In genomic region chr15:31392761-31393401, GRCh38 we compare ENCODE assay signal across 8 cellular contexts.
DNase-seq lines count a peak whose midpoint lies in the region; ATAC-seq, FAIRE-seq and TF ChIP-seq lines count a peak whose summit lies in the region.

No MANE protein-coding gene starts in this region.

- intact Hi-C loops in body of pancreas (cut with DNase I): no loop called here
- intact Hi-C loops in uterus (cut with DNase I; ENCODE audit: low total_unique reads): no loop called here

- H3K4me2 ChIP-seq in A549: peak overlapping the region; percentile 85

- TF ChIP-seq POLR2A in A549 (IDR thresholded peaks at IDR 0.05; ENCODE audit: low read length) (no peak), body of pancreas (IDR thresholded peaks at IDR 0.05) (peak in 2 of 3 donors; percentile 44 to 49), uterus (IDR thresholded peaks at IDR 0.05) (no peak)

- TF ChIP-seq CTCF in A549 (IDR thresholded peaks at IDR 0.05): no peak
- TF ChIP-seq CTCF in body of pancreas (IDR thresholded peaks at IDR 0.05): peak in 1 of 7 experiments; percentile 18
- no peak for TF ChIP-seq CTCF in lung (IDR thresholded peaks at IDR 0.05; ENCODE audit: control extremely low read depth, extremely low read depth)
- TF ChIP-seq CTCF in uterus (IDR thresholded peaks at IDR 0.05): no peak

- H3K36me3 ChIP-seq in body of pancreas (replicated peaks in 1 of 2; ENCODE audit: insufficient read depth in 1 of 2, low read depth in 2 of 2) (no peaks in the 10 kb centered on the region), lung (ENCODE audit: control insufficient read depth in 2 of 2, insufficient read depth in 2 of 2, low read length in 2 of 2) (no peaks in the 10 kb centered on the region), uterus (no peaks in the 10 kb centered on the region)

- ATAC-seq in A549 (no peak), GM18909 (IDR thresholded peaks at IDR 0.05; ENCODE audit: poor library complexity, unreplicated experiment) (peak; percentile 46), HG03342 (IDR thresholded peaks at IDR 0.05; ENCODE audit: unreplicated experiment) (peak; percentile 22), body of pancreas (peak; percentile 16), lung (ENCODE audit: insufficient read depth, low FRiP score) (peak; percentile 12), GM18873 (IDR thresholded peaks at IDR 0.05; ENCODE audit: low FRiP score, unreplicated experiment) (no peak)

- H3K27me3 ChIP-seq in body of pancreas (no peaks in the 10 kb centered on the region), lung (ENCODE audit: control insufficient read depth, insufficient read depth) (no peaks in the 10 kb centered on the region), uterus (no peaks in the 10 kb centered on the region)

- no peak for TF ChIP-seq RAD21 in A549 (conservative IDR thresholded peaks at IDR 0.05 in 1 of 2, IDR thresholded peaks at IDR 0.05 in 1 of 2)

- peak overlapping the region; percentile 73 to 89; a peak in 5 of 6 replicates for H3K27ac ChIP-seq in A549
- H3K27ac ChIP-seq in body of pancreas: peak overlapping the region; percentile 95 to 97 (median 97)
- H3K27ac ChIP-seq in lung (ENCODE audit: low read depth in 1 of 2, low read length in 1 of 2): peak overlapping the region; percentile 94 to 99
- H3K27ac ChIP-seq in uterus: peak overlapping the region; percentile 90 to 97

- TF ChIP-seq EP300 in A549 (IDR thresholded peaks at IDR 0.05): no peak

- 89% methylated on average over 31 of the region's 43 CpGs for WGBS in A549 (ENCODE audit: missing lambda C conversion rate)
- WGBS in body of pancreas, 2 donors: 5% methylated on average over 33 of the region's 43 CpGs; no CpG with 5 or more reads in 1 of the 2 donors
- WGBS in lung, 2 donors: 12 to 17% methylated on average over 23 to 43 of the region's 43 CpGs

- CTCF ChIA-PET in A549 (lab: Yijun Ruan, JAX): interaction anchor here (1.3 to 1.8 kb wide), 3 partner anchors 10 to 96 kb away, joined by 7 to 9 read pairs (median 8); no protein-coding TSS in a partner anchor
- CTCF ChIA-PET in HEK293T (lab: Yijun Ruan, JAX): interaction anchor here (1.3 kb wide), 1 partner anchor 10 kb away, joined by 3 read pairs; no protein-coding TSS in a partner anchor

- H3K4me3 ChIP-seq in A549 (peak overlapping the region; percentile 61), body of pancreas (peak overlapping the region; percentile 33 to 59), lung (peak overlapping the region; percentile 48), uterus (peak overlapping the region; percentile 59 to 82)

- FAIRE-seq in A549 (lab: Jason Lieb, UNC): no peak

- H3K9me3 ChIP-seq in A549 (peaks cover 7% of the 10 kb centered on the region; the same call in 1 of the 3 replicates), body of pancreas (no peaks in the 10 kb centered on the region), lung (ENCODE audit: control insufficient read depth in 2 of 2, insufficient read depth in 1 of 2, low read length in 1 of 2) (no peaks in the 10 kb centered on the region), uterus (no peaks in the 10 kb centered on the region)

- DNase-seq in A549 (ENCODE audit: low read depth in 1 of 2, low spot score in 1 of 2): no peak
- DNase-seq in body of pancreas: peak; percentile 56 to 67 (median 60)
- no peak for DNase-seq in lung (ENCODE audit: low spot score)
- DNase-seq in uterus: no peak
- no peak for DNase-seq in HEK293T (ENCODE audit: extremely low spot score)

- POLR2A ChIA-PET in A549 (lab: Yijun Ruan, JAX) (interaction anchor here (0.6 to 1.4 kb wide), 2 partner anchors 40 to 67 kb away, joined by 3 to 7 read pairs; partner anchors contain the start of gene KLF13), HEK293T (lab: Yijun Ruan, JAX) (interaction anchor here (1.0 kb wide), 1 partner anchor 69 kb away, joined by 3 read pairs; no protein-coding TSS in a partner anchor)

- H3K4me1 ChIP-seq in A549: peaks cover 23% of the 10 kb centered on the region
- H3K4me1 ChIP-seq in body of pancreas: peaks cover 37% of the 10 kb centered on the region
- peaks cover 6 to 11% of the 10 kb centered on the region in 2 donors for H3K4me1 ChIP-seq in lung (ENCODE audit: control insufficient read depth in 2 of 2, insufficient read depth in 2 of 2, low read length in 2 of 2)
- H3K4me1 ChIP-seq in uterus: peaks cover 0 to 6% of the 10 kb centered on the region in 2 donors

TF ChIP-seq in A549, 52 proteins besides CTCF, POLR2A, EP300 and RAD21:
- TF ChIP-seq NPAS2 (CRISPR knock-in tag; IDR thresholded peaks at IDR 0.05; ENCODE audit: borderline replicate concordance) (no peak), HDAC2 (IDR thresholded peaks at IDR 0.05) (no peak), HOXA7 (CRISPR knock-in tag; IDR thresholded peaks at IDR 0.05) (no peak), CBX8 (IDR thresholded peaks at IDR 0.05) (no peak), ZFP36 (IDR thresholded peaks at IDR 0.05; ENCODE audit: borderline replicate concordance, partially characterized antibody) (no peak), KDM5A (IDR thresholded peaks at IDR 0.05) (no peak), SMC3 (IDR thresholded peaks at IDR 0.05) (no peak), SREBF2 (IDR thresholded peaks at IDR 0.05) (no peak), CBX2 (IDR thresholded peaks at IDR 0.05; ENCODE audit: borderline replicate concordance, low read depth) (no peak), GATA3 (IDR thresholded peaks at IDR 0.05; ENCODE audit: borderline replicate concordance) (no peak), NFE2L2 (conservative IDR thresholded peaks at IDR 0.05; ENCODE audit: low read length) (no peak), ZNF302 (CRISPR knock-in tag; IDR thresholded peaks at IDR 0.05) (no peak), MAZ (IDR thresholded peaks at IDR 0.05; ENCODE audit: borderline replicate concordance, low read depth, low read length) (no peak), FOSB (CRISPR knock-in tag; IDR thresholded peaks at IDR 0.05) (no peak)
TF ChIP-seq in A549: peak in this region for 0.

TF ChIP-seq in HEK293T, 16 proteins besides CTCF, POLR2A, EP300 and RAD21:
- TF ChIP-seq NFRKB (IDR thresholded peaks at IDR 0.05) (no peak), FOXK2 (IDR thresholded peaks at IDR 0.05) (no peak), ARNT (IDR thresholded peaks at IDR 0.05) (no peak), BHLHE40 (IDR thresholded peaks at IDR 0.05; ENCODE audit: borderline replicate concordance) (no peak), FOXA1 (IDR thresholded peaks at IDR 0.05) (no peak)

Comparison
In these comparisons a context has a peak if more than half of its experiments do, and no peak if none do; other contexts are left out.
1. ATAC-seq: peak in GM18909 (single experiment), HG03342 (single experiment), body of pancreas (single experiment) and lung (single experiment); none in A549 (0 of 2) and GM18873 (single experiment).
2. DNase-seq: peak in body of pancreas (4 of 4); none in A549 (0 of 2), lung (single experiment), uterus (0 of 2) and HEK293T (single experiment).
3. POLR2A ChIP-seq: peak in body of pancreas (2 of 3); none in A549 (single experiment) and uterus (0 of 2).
4. Peak in every context shown above with its lines, with median percentiles within 50 percentile points of each other: H3K27ac ChIP-seq and H3K4me3 ChIP-seq.